13 cellular contexts compared by ENCODE assay signal in genomic region chr14:103550451-103551337, GRCh38. TPM values are rescaled to one million over a fixed set of nuclear protein-coding genes. Genes with fewer than 3 reads are reported as not detected.
A peak's percentile ranks its signal among the peaks of the same experiment; 100 is the strongest.
DNase-seq lines count a peak whose midpoint lies in the region; FAIRE-seq and TF ChIP-seq lines count a peak whose summit lies in the region.
"Had no signal": no experiment of that assay in that cellular context is flagged by ENCODE, and none has a peak within 500 bp of the region (broad histone marks: within the 10 kb centered on the region; RNA-seq: fewer than 3 reads in every experiment).

No MANE protein-coding gene starts in this region.

- H4K20me1 ChIP-seq in H1 (replicated peaks in 1 of 2; ENCODE audit: control insufficient read depth in 1 of 2, insufficient read depth in 2 of 2, low read length in 2 of 2), result peaks cover 0 to 4% of the 10 kb centered on the region in 2 experiments
- no peaks in the 10 kb centered on the region for H4K20me1 ChIP-seq in MM.1S (ENCODE audit: insufficient read depth, low read length)

- 94% methylated on average over 18 of the region's 22 CpGs; no CpG with 5 or more reads in 1 of the 2 experiments for WGBS in H1 (ENCODE audit: extremely low coverage in 1 of 2, insufficient coverage in 1 of 2, insufficient read length in 1 of 2, insufficient replicate concordance in 2 of 2, low coverage in 1 of 2, low lambda C conversion rate in 2 of 2, missing lambda C conversion rate in 1 of 2), 2 experiments
- WGBS in transverse colon (ENCODE audit: low coverage in 1 of 2), 2 donors, result 40 to 73% methylated on average over 1 to 15 of the region's 22 CpGs

- no peak overlapping the region for H3K4ac ChIP-seq in H1 (replicated peaks; ENCODE audit: insufficient read length, low read depth, low read length)

- H2AK5ac ChIP-seq in H1 (ENCODE audit: low read depth, low read length), result peak overlapping the region; percentile 90; the same call in 1 of the 2 replicates

- H3K27ac ChIP-seq in H1 (ENCODE audit: low read depth, low read length), result no peak overlapping the region
- peak overlapping the region; percentile 96 for H3K27ac ChIP-seq in muscle layer of colon (ENCODE audit: low read depth, low read length)
- H3K27ac ChIP-seq in transverse colon, result peak overlapping the region; percentile 72 to 89 (median 82)
- no peak overlapping the region for H3K27ac ChIP-seq in MM.1S (ENCODE audit: low read length)

- H4K8ac ChIP-seq in H1 (ENCODE audit: extremely low read depth, insufficient read depth, low read length), result no peak overlapping the region

- no peak for TF ChIP-seq RAD21 in H1 (IDR thresholded peaks at IDR 0.05 in 1 of 2, conservative IDR thresholded peaks at IDR 0.05 in 1 of 2; ENCODE audit: low read depth in 2 of 2, low read length in 2 of 2)

- no peak overlapping the region for H3K4me2 ChIP-seq in H1 (ENCODE audit: insufficient read depth in 1 of 2, low read depth in 2 of 2, low read length in 2 of 2)
- no peak overlapping the region for H3K4me2 ChIP-seq in MM.1S (ENCODE audit: low read depth, low read length)
- H3K4me2 ChIP-seq: smooth muscle cell had no signal

- H3K18ac ChIP-seq in H1 (ENCODE audit: extremely low read depth, low read length), result no peak overlapping the region

- H3K4me1 ChIP-seq in H1 (replicated peaks in 1 of 4; ENCODE audit: control insufficient read depth in 3 of 4, insufficient read depth in 4 of 4, low read length in 3 of 4), result peaks cover 0 to 3% (median 1%) of the 10 kb centered on the region in 4 experiments; a peak in 4 of 7 replicates
- H3K4me1 ChIP-seq in muscle layer of colon (ENCODE audit: insufficient read depth, low read length), result peaks cover 67% of the 10 kb centered on the region
- peaks cover 21 to 40% (median 30%) of the 10 kb centered on the region in 4 donors for H3K4me1 ChIP-seq in transverse colon
- no peaks in the 10 kb centered on the region for H3K4me1 ChIP-seq in MM.1S (ENCODE audit: low read length)

- H2BK20ac ChIP-seq in H1 (ENCODE audit: low read length), result no peak overlapping the region

- intact Hi-C loops in transverse colon (cut with DNase I; ENCODE audit: low total_unique reads), result no loop called here

- TF ChIP-seq POLR2A in H1 (IDR thresholded peaks at IDR 0.05; ENCODE audit: control extremely low read depth in 1 of 2, low read depth in 2 of 2, low read length in 2 of 2), result no peak
- TF ChIP-seq POLR2A in transverse colon (IDR thresholded peaks at IDR 0.05), result no peak

- H2BK15ac ChIP-seq in H1 (ENCODE audit: low read length), result no peak overlapping the region

- H3K9me2 ChIP-seq in MM.1S (replicated peaks; ENCODE audit: insufficient read depth, low read length), result no peaks in the 10 kb centered on the region

- TF ChIP-seq EP300 in H1 (IDR thresholded peaks at IDR 0.05; ENCODE audit: borderline replicate concordance in 1 of 2, low read depth in 2 of 2, low read length in 2 of 2) (no peak), transverse colon (IDR thresholded peaks at IDR 0.05; ENCODE audit: low read depth) (no peak)

- H3K36me3 ChIP-seq in H1 (ENCODE audit: control insufficient read depth in 2 of 4, insufficient read depth in 4 of 4, low read length in 3 of 4) (no peaks in the 10 kb centered on the region), muscle layer of colon (ENCODE audit: insufficient read depth, low read length) (no peaks in the 10 kb centered on the region), transverse colon (no peaks in the 10 kb centered on the region), MM.1S (replicated peaks; ENCODE audit: insufficient read depth, low read length) (no peaks in the 10 kb centered on the region)

- H3K56ac ChIP-seq in H1 (replicated peaks; ENCODE audit: insufficient read length, low read depth, low read length), result no peak overlapping the region

- H3K23me2 ChIP-seq in H1 (ENCODE audit: low read depth, low read length), result no peaks in the 10 kb centered on the region

- no peak overlapping the region for H4K5ac ChIP-seq in H1 (ENCODE audit: insufficient read length, low read depth, low read length)

- H3K14ac ChIP-seq in H1 (ENCODE audit: insufficient read length), result no peak overlapping the region

- CTCF ChIA-PET in H1 (lab: Charles Lee; ENCODE audit: partially characterized antibody), result interaction anchor here (0.6 to 28.8 kb wide), 7 partner anchors 10 to 607 kb away, joined by 3 to 921 read pairs (median 8); partner anchors contain the start of genes BAG5, CKB and TRMT61A

- no peaks in the 10 kb centered on the region for H3F3A ChIP-seq in MM.1S (ENCODE audit: insufficient read depth, low read length)

- H3K27me3 ChIP-seq in H1 (replicated peaks in 1 of 4; ENCODE audit: control insufficient read depth in 3 of 4, extremely low read depth in 1 of 4, insufficient read depth in 3 of 4, low read length in 3 of 4), result no peaks in the 10 kb centered on the region
- H3K27me3 ChIP-seq in muscle layer of colon (ENCODE audit: control insufficient read depth in 1 of 2, insufficient read depth in 2 of 2, low read length in 2 of 2), result no peaks in the 10 kb centered on the region
- no peaks in the 10 kb centered on the region for H3K27me3 ChIP-seq in transverse colon
- H3K27me3 ChIP-seq in MM.1S (replicated peaks; ENCODE audit: insufficient read depth, low read length), result no peaks in the 10 kb centered on the region
- H3K27me3 ChIP-seq: left lung had no signal

- H2AFZ ChIP-seq in H1 (ENCODE audit: low read length), result no peak overlapping the region
- H2AFZ ChIP-seq in MM.1S (ENCODE audit: low read length), result no peak overlapping the region

- TF ChIP-seq CTCF in H1 (IDR thresholded peaks at IDR 0.05; ENCODE audit: control extremely low read depth in 1 of 3, insufficient read depth in 1 of 3, low read depth in 1 of 3, low read length in 3 of 3) (no peak), transverse colon (IDR thresholded peaks at IDR 0.05) (no peak), MM.1S (IDR thresholded peaks at IDR 0.05; ENCODE audit: low read length) (no peak)

- H3K9ac ChIP-seq in H1 (replicated peaks in 1 of 4; ENCODE audit: extremely low read depth in 1 of 4, low read depth in 3 of 4, low read length in 3 of 4), result no peak overlapping the region
- H3K9ac ChIP-seq in muscle layer of colon (ENCODE audit: low read length), result peak overlapping the region; percentile 60
- H3K9ac ChIP-seq in MM.1S (ENCODE audit: low read length), result no peak overlapping the region

- H4K91ac ChIP-seq in H1 (replicated peaks; ENCODE audit: insufficient read length, low read length), result no peak overlapping the region

- POLR2A ChIA-PET in H1 (lab: Charles Lee; ENCODE audit: partially characterized antibody), result interaction anchor here (1.3 to 29.8 kb wide), 6 partner anchors 8 to 211 kb away, joined by 3 to 844 read pairs (median 18); partner anchors contain the start of genes BAG5, CKB and COA8

- no peak overlapping the region for H2BK12ac ChIP-seq in H1 (ENCODE audit: low read depth, low read length)

- DNase-seq in NCI-H345 treated with DMSO at 0.1 percent for 48 hours (lab: John Stamatoyannopoulos, UW; ENCODE audit: unreplicated experiment) (peak; percentile 39), H1 (ENCODE audit: low read depth in 1 of 2, low spot score in 2 of 2) (no peak), transverse colon (no peak), cortex of kidney (lab: John Stamatoyannopoulos, UW) (no peak), NCI-H82 (lab: John Stamatoyannopoulos, UW) (no peak), MM.1S (no peak)
- DNase-seq in activated effector memory CD4-positive, alpha-beta T cell treated with anti-CD3 and anti-CD28 coated beads, Interleukin-2, amount 50 U/mL, for 16 hours, result no peak
- DNase-seq: activated CD4-positive, alpha-beta T cell treated with anti-CD3 and anti-CD28 coated beads for 48 hours; DND-41; stimulated activated naive B cell treated with anti-CD40 and anti-IgM and Interleukin-4, amounts not matched to agents 10 μg/mL and 1 μg/mL and 100 μg/mL, for 72 hours had no signal

- no peak overlapping the region for H3K23ac ChIP-seq in H1 (ENCODE audit: insufficient read length)

- no peaks in the 10 kb centered on the region for H3K9me3 ChIP-seq in H1 (ENCODE audit: insufficient read depth in 2 of 2, low read depth in 1 of 2, low read length in 1 of 2)
- no peaks in the 10 kb centered on the region for H3K9me3 ChIP-seq in muscle layer of colon (ENCODE audit: low read length)
- no peaks in the 10 kb centered on the region for H3K9me3 ChIP-seq in transverse colon
- no peaks in the 10 kb centered on the region for H3K9me3 ChIP-seq in MM.1S (replicated peaks; ENCODE audit: insufficient read depth, low read length)
- H3K9me3 ChIP-seq: left lung had no signal

- H2BK5ac ChIP-seq in H1 (ENCODE audit: low read depth, low read length), result peak overlapping the region; percentile 66; the same call in 1 of the 2 replicates

- in situ Hi-C loops in transverse colon (cut with MboI; ENCODE audit: low pct_ligation_motif_present in 1 of 4, low pct_unique_long_range_greater_than_20kb in 1 of 4, low sequenced_read_pairs in 3 of 4), result loop anchor here in 1 of 4 donors (10.0 kb wide), 1 partner anchor 46 kb away; no protein-coding TSS in a partner anchor

- no peak for FAIRE-seq in H1 (lab: Jason Lieb, UNC)

- H3K79me1 ChIP-seq in H1 (ENCODE audit: low read depth, low read length), result no peaks in the 10 kb centered on the region

- H3K79me2 ChIP-seq in H1 (ENCODE audit: control insufficient read depth in 1 of 2, insufficient read depth in 2 of 2, low read length in 2 of 2) (no peaks in the 10 kb centered on the region), MM.1S (ENCODE audit: low read length) (no peaks in the 10 kb centered on the region)

- no peak overlapping the region for H2BK120ac ChIP-seq in H1 (replicated peaks; ENCODE audit: low read depth, low read length)

- H3K4me3 ChIP-seq in H1 (ENCODE audit: extremely low read depth in 1 of 4, insufficient read depth in 2 of 4, low read depth in 3 of 4, low read length in 4 of 4) (no peak overlapping the region), muscle layer of colon (ENCODE audit: low read depth in 1 of 2, low read length in 2 of 2) (peak overlapping the region in 1 of 2 donors; percentile 14), transverse colon (peak overlapping the region in 1 of 4 donors; percentile 15), MM.1S (ENCODE audit: low read length) (no peak overlapping the region)
- H3K4me3 ChIP-seq: smooth muscle cell had no signal

RNA-seq across cellular contexts. Expression of gene BAG5, which starts 11.8 kb away (rescaled TPM):
- total RNA-seq in H1 (2021; fragmentation: NEBNext Ultra II Directional; extraction: Animal tissue kit (Norgen Biotek cat#: 25700)), result 29.2 and 29.5 TPM in 2 replicates
- polyA plus RNA-seq in H1 (2011; rRNA removed), result 5.9 and 7.4 TPM in 2 replicates
- polyA plus RNA-seq in H1 (2011; cell fraction: cytosol; rRNA removed), result 8.2 TPM
- 5.3 TPM for polyA plus RNA-seq in H1 (2011; cell fraction: nucleus; rRNA removed)
- 13.5 to 26.1 TPM (median 16.6 TPM) in 4 replicates for polyA plus RNA-seq in H1 (2012, experiment 1 of 2)
- polyA plus RNA-seq in H1 (2012, experiment 2 of 2), result 2.3 TPM
- polyA plus RNA-seq in H1 (2013, experiment 1 of 2), result 18.4 TPM
- polyA plus RNA-seq in H1 (2013, experiment 2 of 2), result 17.4 TPM
- polyA minus RNA-seq in H1 (2011; rRNA and poly(A)+ RNA removed), result 11.8 and 13.3 TPM in 2 replicates
- polyA minus RNA-seq in H1 (2011; cell fraction: cytosol; rRNA and poly(A)+ RNA removed), result 13.7 TPM
- 12.5 TPM for polyA minus RNA-seq in H1 (2011; cell fraction: nucleus; rRNA and poly(A)+ RNA removed)
- total RNA-seq in transverse colon, result 10 to 100 TPM; 10.8 to 26.3 (median 23.9) TPM

RNA-seq across cellular contexts. Expression of gene COA8, which starts 12.1 kb away (rescaled TPM):
- 35.0 and 35.5 TPM in 2 replicates for total RNA-seq in H1 (2021; fragmentation: NEBNext Ultra II Directional; extraction: Animal tissue kit (Norgen Biotek cat#: 25700))
- 5.9 and 7.1 TPM in 2 replicates for polyA plus RNA-seq in H1 (2011; rRNA removed)
- polyA plus RNA-seq in H1 (2011; cell fraction: cytosol; rRNA removed), result 10.9 TPM
- 12.8 TPM for polyA plus RNA-seq in H1 (2011; cell fraction: nucleus; rRNA removed)
- 23.7 to 31.1 TPM (median 30.1 TPM) in 4 replicates for polyA plus RNA-seq in H1 (2012, experiment 1 of 2)
- 27.0 TPM for polyA plus RNA-seq in H1 (2012, experiment 2 of 2)
- 31.3 TPM for polyA plus RNA-seq in H1 (2013, experiment 1 of 2)
- polyA plus RNA-seq in H1 (2013, experiment 2 of 2), result 27.9 TPM
- polyA minus RNA-seq in H1 (2011; rRNA and poly(A)+ RNA removed), result 4.3 and 5.2 TPM in 2 replicates
- polyA minus RNA-seq in H1 (2011; cell fraction: cytosol; rRNA and poly(A)+ RNA removed), result 8.7 TPM
- 18.8 TPM for polyA minus RNA-seq in H1 (2011; cell fraction: nucleus; rRNA and poly(A)+ RNA removed)
- 10 to 100 TPM in 2 of 4 donors, 1 to 10 TPM in 1, not detected in 1; 1.5 to 17.1 (median 15.2) TPM for total RNA-seq in transverse colon

RNA-seq across cellular contexts. Expression of gene TRMT61A, which starts 21.7 kb away (rescaled TPM):
- 15.1 and 15.8 TPM in 2 replicates for total RNA-seq in H1 (2021; fragmentation: NEBNext Ultra II Directional; extraction: Animal tissue kit (Norgen Biotek cat#: 25700))
- 19.0 and 29.7 TPM in 2 replicates for polyA plus RNA-seq in H1 (2011; rRNA removed)
- 23.3 TPM for polyA plus RNA-seq in H1 (2011; cell fraction: cytosol; rRNA removed)
- polyA plus RNA-seq in H1 (2011; cell fraction: nucleus; rRNA removed), result 44.0 TPM
- polyA plus RNA-seq in H1 (2012, experiment 1 of 2), result 9.2 to 14.2 TPM (median 13.8 TPM) in 4 replicates
- 11.3 TPM for polyA plus RNA-seq in H1 (2012, experiment 2 of 2)
- 6.8 TPM for polyA plus RNA-seq in H1 (2013, experiment 1 of 2)
- 6.6 TPM for polyA plus RNA-seq in H1 (2013, experiment 2 of 2)
- 6.4 and 6.9 TPM in 2 replicates for polyA minus RNA-seq in H1 (2011; rRNA and poly(A)+ RNA removed)
- 11.2 TPM for polyA minus RNA-seq in H1 (2011; cell fraction: cytosol; rRNA and poly(A)+ RNA removed)
- 26.1 TPM for polyA minus RNA-seq in H1 (2011; cell fraction: nucleus; rRNA and poly(A)+ RNA removed)
- 10 to 100 TPM; 12.2 to 38.2 (median 14.1) TPM for total RNA-seq in transverse colon

RNA-seq across cellular contexts. Expression of gene CKB, which starts 28.1 kb away (rescaled TPM):
- 538 and 572 TPM in 2 replicates for total RNA-seq in H1 (2021; fragmentation: NEBNext Ultra II Directional; extraction: Animal tissue kit (Norgen Biotek cat#: 25700))
- 950 and 1,969 TPM in 2 replicates for polyA plus RNA-seq in H1 (2011; rRNA removed)
- 828 TPM for polyA plus RNA-seq in H1 (2011; cell fraction: cytosol; rRNA removed)
- 1,943 TPM for polyA plus RNA-seq in H1 (2011; cell fraction: nucleus; rRNA removed)
- 757 to 990 TPM (median 908 TPM) in 4 replicates for polyA plus RNA-seq in H1 (2012, experiment 1 of 2)
- polyA plus RNA-seq in H1 (2012, experiment 2 of 2), result 939 TPM
- polyA plus RNA-seq in H1 (2013, experiment 1 of 2), result 514 TPM
- polyA plus RNA-seq in H1 (2013, experiment 2 of 2), result 503 TPM
- polyA minus RNA-seq in H1 (2011; rRNA and poly(A)+ RNA removed), result 153 and 156 TPM in 2 replicates
- polyA minus RNA-seq in H1 (2011; cell fraction: cytosol; rRNA and poly(A)+ RNA removed), result 356 TPM
- polyA minus RNA-seq in H1 (2011; cell fraction: nucleus; rRNA and poly(A)+ RNA removed), result 378 TPM
- total RNA-seq in transverse colon, result 1,000 to 10,000 TPM in 3 of 4 donors, 100 to 1,000 TPM in 1; 504 to 5,877 (median 3,263) TPM

Comparison
In these comparisons a context has a peak if more than half of its experiments do, and no peak if none do; other contexts are left out.
1. H3K27ac ChIP-seq: peak in muscle layer of colon (single experiment) and transverse colon (4 of 4); none in H1 (single experiment) and MM.1S (single experiment).